ENCODE assay signal across 26 cellular contexts in genomic region chr2:36919041-36919837, GRCh38. TPM values are rescaled to one million over a fixed set of nuclear protein-coding genes. Genes with fewer than 3 reads are reported as not detected.
DNase-seq lines count a peak whose midpoint lies in the region; ATAC-seq, FAIRE-seq and TF ChIP-seq lines count a peak whose summit lies in the region.
"Had no signal": no experiment of that assay in that cellular context is flagged by ENCODE, and none has a peak within 500 bp of the region (broad histone marks: within the 10 kb centered on the region; RNA-seq: fewer than 3 reads in every experiment).

No MANE protein-coding gene starts in this region.

- DNase-seq in H54 (ENCODE audit: insufficient read length, low spot score) (no peak), Karpas-422 (no peak), fibroblast of pulmonary artery (ENCODE audit: low read depth) (peak; percentile 14), naive B cell (no peak), GM10248 (ENCODE audit: extremely low spot score) (no peak), NCI-H1092 (lab: John Stamatoyannopoulos, UW) (no peak)
- DNase-seq in activated naive CD4-positive, alpha-beta T cell treated with anti-CD3 and anti-CD28 coated beads, Interleukin-2, amount 50 U/mL, for 72 hours (ENCODE audit: low spot score in 2 of 2), result no peak
- DNase-seq: ACHN; activated CD4-positive, alpha-beta T cell treated with anti-CD3 and anti-CD28 coated beads, Interleukin-2, amount 50 U/mL, for 48 hours; activated CD8-positive, alpha-beta memory T cell treated with anti-CD3 and anti-CD28 coated beads, Interleukin-2, amount 50 U/mL, for 4 hours; caudate nucleus; hypothalamus; islet precursor cell; NCI-H2081; NCI-H2227 treated with DMSO at 0.1 percent for 48 hours; NCI-H69; pancreas; SJCRH30; stimulated activated CD4-positive, alpha-beta T cell treated with anti-CD3 and anti-CD28 coated beads, Interleukin-2, amount 100 ng/mL, for 24 hours; tibial artery had no signal

- TF ChIP-seq CTCF in fibroblast of pulmonary artery (IDR thresholded peaks at IDR 0.05; ENCODE audit: low read length, missing control alignments), result no peak
- no peak for TF ChIP-seq CTCF in GM10248 (IDR thresholded peaks at IDR 0.05; ENCODE audit: control extremely low read depth, extremely low read depth, low read depth, missing control alignments)

- no peak for TF ChIP-seq POLR2A in H54 (IDR thresholded peaks at IDR 0.05; ENCODE audit: low read depth, low read length)

- H3K9me3 ChIP-seq in Karpas-422 (ENCODE audit: low read length), result no peaks in the 10 kb centered on the region
- H3K9me3 ChIP-seq: ascending aorta, pancreas, tibial artery had no signal

- peaks cover 4% of the 10 kb centered on the region; the same call in 1 of the 2 replicates for H3K36me3 ChIP-seq in Karpas-422 (ENCODE audit: insufficient read depth, low read length)
- H3K36me3 ChIP-seq: pancreas had no signal

- peaks cover 0 to 6% of the 10 kb centered on the region in 2 donors for H3K36me3 Mint-ChIP-seq in naive B cell
- peaks cover 28% of the 10 kb centered on the region for H3K36me3 Mint-ChIP-seq in activated T-helper 17 cell treated with anti-CD3 and anti-CD28 coated beads, Interleukin-2, amount 50 U/mL, for 72 hours (ENCODE audit: low read depth)
- peaks cover 5 to 13% of the 10 kb centered on the region in 2 donors for H3K36me3 Mint-ChIP-seq in activated naive CD4-positive, alpha-beta T cell treated with anti-CD3 and anti-CD28 coated beads, Interleukin-2, amount 50 U/mL, for 72 hours

- peaks cover 9 to 20% (median 15%) of the 10 kb centered on the region in 3 donors for H3K4me1 Mint-ChIP-seq in naive B cell
- peaks cover 10% of the 10 kb centered on the region for H3K4me1 Mint-ChIP-seq in activated T-helper 17 cell treated with anti-CD3 and anti-CD28 coated beads, Interleukin-2, amount 50 U/mL, for 72 hours

- no peaks in the 10 kb centered on the region for H3K27me3 ChIP-seq in Karpas-422 (ENCODE audit: low read length)
- H3K27me3 ChIP-seq: ascending aorta, pancreas, SJCRH30, tibial artery had no signal

- H3K4me3 ChIP-seq in Karpas-422 (ENCODE audit: low read length), result no peak overlapping the region
- H3K4me3 ChIP-seq in fibroblast of pulmonary artery (replicated peaks; ENCODE audit: low read depth, low read length), result no peak overlapping the region
- H3K4me3 ChIP-seq: ascending aorta, pancreas, SJCRH30, tibial artery had no signal

- H3K27ac Mint-ChIP-seq in naive B cell, result peak overlapping the region in 4 of 6 donors; percentile 70 to 81 (median 80)
- no peak overlapping the region for H3K27ac Mint-ChIP-seq in activated T-helper 17 cell treated with anti-CD3 and anti-CD28 coated beads, Interleukin-2, amount 50 U/mL, for 72 hours
- H3K27ac Mint-ChIP-seq in activated naive CD4-positive, alpha-beta T cell treated with anti-CD3 and anti-CD28 coated beads, Interleukin-2, amount 50 U/mL, for 72 hours, result no peak overlapping the region
- H3K27ac Mint-ChIP-seq: activated naive CD4-positive, alpha-beta T cell treated with anti-CD3 and anti-CD28 coated beads, Interleukin-2, amount 50 U/mL, for 24 hours; activated T-helper 1 cell treated with anti-CD3 and anti-CD28 coated beads, Interleukin-12 subunit alpha, Interleukin-12 subunit beta, Interleukin-2, Interleukin-4 antibody, amounts not matched to agents 30 ng/mL and 10 ng/mL and 1 ng/mL, durations not matched to agents 14 hours and 24 hours and 36 hours; dendritic cell treated with granulocyte-macrophage colony-stimulating factor and Interleukin-4, amounts not matched to agents 40 ng/mL and 50 ng/mL, for 4 days had no signal

- FAIRE-seq in H54 (lab: Jason Lieb, UNC), result peak; percentile 60
- FAIRE-seq: GM19239 had no signal

- H3K9me2 ChIP-seq in Karpas-422 (replicated peaks; ENCODE audit: insufficient read depth, low read length), result no peaks in the 10 kb centered on the region

- H3K4me3 Mint-ChIP-seq in naive B cell, result no peak overlapping the region
- H3K4me3 Mint-ChIP-seq in activated T-helper 17 cell treated with anti-CD3 and anti-CD28 coated beads, Interleukin-2, amount 50 U/mL, for 72 hours, result no peak overlapping the region
- H3K4me3 Mint-ChIP-seq: activated naive CD4-positive, alpha-beta T cell treated with anti-CD3 and anti-CD28 coated beads, Interleukin-2, amount 50 U/mL, for 24 hours; activated T-helper 1 cell treated with anti-CD3 and anti-CD28 coated beads, Interleukin-12 subunit alpha, Interleukin-12 subunit beta, Interleukin-2, Interleukin-4 antibody, amounts not matched to agents 30 ng/mL and 10 ng/mL and 1 ng/mL, durations not matched to agents 14 hours and 24 hours and 36 hours; dendritic cell treated with granulocyte-macrophage colony-stimulating factor and Interleukin-4, amounts not matched to agents 40 ng/mL and 50 ng/mL, for 4 days had no signal

- no peak overlapping the region for H2AFZ ChIP-seq in Karpas-422 (ENCODE audit: low read length)

- H3K79me2 ChIP-seq in Karpas-422 (ENCODE audit: low read length), result peaks cover 48% of the 10 kb centered on the region

- ATAC-seq in naive B cell (ENCODE audit: low read depth in 2 of 2), result no peak
- no peak for ATAC-seq in activated T-helper 17 cell treated with anti-CD3 and anti-CD28 coated beads, Interleukin-2, amount 50 U/mL, for 72 hours (replicated peaks)
- no peak for ATAC-seq in activated naive CD4-positive, alpha-beta T cell treated with anti-CD3 and anti-CD28 coated beads, Interleukin-2, amount 50 U/mL, for 72 hours
- ATAC-seq: pancreas had no signal

- H3K9ac ChIP-seq in Karpas-422 (ENCODE audit: low read length), result no peak overlapping the region

- CTCF ChIA-PET in GM10248 (lab: Yijun Ruan, JAX), result interaction anchor here (0.8 to 2.3 kb wide), 5 partner anchors 8 to 20 kb away, joined by 3 to 14 read pairs (median 3); no protein-coding TSS in a partner anchor

- H3K4me1 ChIP-seq in Karpas-422 (ENCODE audit: low read length), result peaks cover 33% of the 10 kb centered on the region
- H3K4me1 ChIP-seq: ascending aorta, SJCRH30 had no signal

- POLR2A ChIA-PET in GM10248 (lab: Yijun Ruan, JAX), result no interaction called here

- no peak overlapping the region for H3K4me2 ChIP-seq in Karpas-422 (ENCODE audit: low read depth, low read length, poor library complexity, severe bottlenecking)

- no peaks in the 10 kb centered on the region for H3K9me3 Mint-ChIP-seq in naive B cell
- H3K9me3 Mint-ChIP-seq in activated T-helper 17 cell treated with anti-CD3 and anti-CD28 coated beads, Interleukin-2, amount 50 U/mL, for 72 hours, result no peaks in the 10 kb centered on the region
- H3K9me3 Mint-ChIP-seq in activated naive CD4-positive, alpha-beta T cell treated with anti-CD3 and anti-CD28 coated beads, Interleukin-2, amount 50 U/mL, for 72 hours, result no peaks in the 10 kb centered on the region
- H3K9me3 Mint-ChIP-seq: activated naive CD4-positive, alpha-beta T cell treated with anti-CD3 and anti-CD28 coated beads, Interleukin-2, amount 50 U/mL, for 24 hours; activated T-helper 1 cell treated with anti-CD3 and anti-CD28 coated beads, Interleukin-12 subunit alpha, Interleukin-12 subunit beta, Interleukin-2, Interleukin-4 antibody, amounts not matched to agents 30 ng/mL and 10 ng/mL and 1 ng/mL, durations not matched to agents 14 hours and 24 hours and 36 hours; dendritic cell treated with granulocyte-macrophage colony-stimulating factor and Interleukin-4, amounts not matched to agents 40 ng/mL and 50 ng/mL, for 4 days had no signal

- H3K27ac ChIP-seq in Karpas-422 (ENCODE audit: low read length), result 0 out of 2 replicates have a peak overlapping the region, but pooled peaks have one; percentile 11
- H3K27ac ChIP-seq: ascending aorta, pancreas, SJCRH30, tibial artery had no signal

- no peaks in the 10 kb centered on the region for H3K27me3 Mint-ChIP-seq in naive B cell
- no peaks in the 10 kb centered on the region for H3K27me3 Mint-ChIP-seq in activated T-helper 17 cell treated with anti-CD3 and anti-CD28 coated beads, Interleukin-2, amount 50 U/mL, for 72 hours
- H3K27me3 Mint-ChIP-seq: activated naive CD4-positive, alpha-beta T cell treated with anti-CD3 and anti-CD28 coated beads, Interleukin-2, amount 50 U/mL, for 24 hours; dendritic cell treated with granulocyte-macrophage colony-stimulating factor and Interleukin-4, amounts not matched to agents 40 ng/mL and 50 ng/mL, for 4 days had no signal

- no peaks in the 10 kb centered on the region for H4K20me1 ChIP-seq in Karpas-422 (ENCODE audit: insufficient read depth, low read depth, low read length)

RNA-seq across cellular contexts. Expression of gene STRN, which starts 47.1 kb away (rescaled TPM):
- 18.3 and 34.1 TPM in 2 replicates for total RNA-seq in Karpas-422 (2014; rRNA removed; shearing (Covaris generic); ENCODE audit: low replicate concordance)
- polyA plus RNA-seq in naive B cell (ENCODE audit: low read depth in 6 of 6), result 10 to 100 TPM in 5 of 6 donors, 1 to 10 TPM in 1; 4.3 to 14.7 (median 11.2) TPM
- total RNA-seq in activated T-helper 17 cell treated with anti-CD3 and anti-CD28 coated beads, Interleukin-2, amount 50 U/mL, for 72 hours, result 10 to 100 TPM; 25.5 to 29.6 TPM
- 10 to 100 TPM; 29.8 to 37.2 TPM for total RNA-seq in activated naive CD4-positive, alpha-beta T cell treated with anti-CD3 and anti-CD28 coated beads, Interleukin-2, amount 50 U/mL, for 72 hours

Comparison
In these comparisons a context has a peak if more than half of its experiments do, and no peak if none do; other contexts are left out.
1. H3K27ac Mint-ChIP-seq: peak in naive B cell (4 of 6); none in activated T-helper 17 cell treated with anti-CD3 and anti-CD28 coated beads, Interleukin-2, amount 50 U/mL, for 72 hours (single experiment) and activated naive CD4-positive, alpha-beta T cell treated with anti-CD3 and anti-CD28 coated beads, Interleukin-2, amount 50 U/mL, for 72 hours (0 of 2).